1 cellular context compared by ENCODE assay signal in the genomic region with DNA sequence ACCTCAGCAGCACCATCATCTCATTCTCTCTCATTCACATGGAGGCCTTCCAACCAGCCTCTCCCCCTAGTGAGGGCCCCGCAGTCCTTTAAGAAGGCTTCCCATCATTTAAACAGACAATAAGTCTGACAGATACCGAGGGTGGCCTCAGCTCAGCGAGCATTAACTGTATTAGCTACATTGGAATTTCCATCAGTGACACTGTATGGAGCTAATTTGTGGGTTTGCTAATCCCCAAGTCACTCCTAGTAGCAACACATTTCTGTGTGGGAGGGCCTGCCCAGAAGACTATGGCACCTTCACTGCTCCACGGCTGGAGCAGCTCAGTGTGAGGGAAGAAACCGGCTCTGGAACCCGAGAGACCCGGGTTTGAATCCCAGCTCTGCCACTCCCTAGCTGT.
TF ChIP-seq lines count a peak whose summit lies in the region.

No MANE protein-coding gene starts in this region.

TF ChIP-seq in IMR-90, 13 proteins besides CTCF, POLR2A, EP300 and RAD21 (continued from another document):
- TF ChIP-seq, protein P1, sequence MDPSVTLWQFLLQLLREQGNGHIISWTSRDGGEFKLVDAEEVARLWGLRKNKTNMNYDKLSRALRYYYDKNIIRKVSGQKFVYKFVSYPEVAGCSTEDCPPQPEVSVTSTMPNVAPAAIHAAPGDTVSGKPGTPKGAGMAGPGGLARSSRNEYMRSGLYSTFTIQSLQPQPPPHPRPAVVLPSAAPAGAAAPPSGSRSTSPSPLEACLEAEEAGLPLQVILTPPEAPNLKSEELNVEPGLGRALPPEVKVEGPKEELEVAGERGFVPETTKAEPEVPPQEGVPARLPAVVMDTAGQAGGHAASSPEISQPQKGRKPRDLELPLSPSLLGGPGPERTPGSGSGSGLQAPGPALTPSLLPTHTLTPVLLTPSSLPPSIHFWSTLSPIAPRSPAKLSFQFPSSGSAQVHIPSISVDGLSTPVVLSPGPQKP (IDR thresholded peaks at IDR 0.05; ENCODE audit: borderline replicate concordance, low read depth, low read length): no peak
- TF ChIP-seq MAZ (IDR thresholded peaks at IDR 0.05; ENCODE audit: borderline replicate concordance, low read depth, low read length): no peak
- no peak for TF ChIP-seq CHD1 (IDR thresholded peaks at IDR 0.05; ENCODE audit: low read depth, low read length)
- TF ChIP-seq, protein P2, sequence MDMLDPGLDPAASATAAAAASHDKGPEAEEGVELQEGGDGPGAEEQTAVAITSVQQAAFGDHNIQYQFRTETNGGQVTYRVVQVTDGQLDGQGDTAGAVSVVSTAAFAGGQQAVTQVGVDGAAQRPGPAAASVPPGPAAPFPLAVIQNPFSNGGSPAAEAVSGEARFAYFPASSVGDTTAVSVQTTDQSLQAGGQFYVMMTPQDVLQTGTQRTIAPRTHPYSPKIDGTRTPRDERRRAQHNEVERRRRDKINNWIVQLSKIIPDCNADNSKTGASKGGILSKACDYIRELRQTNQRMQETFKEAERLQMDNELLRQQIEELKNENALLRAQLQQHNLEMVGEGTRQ (IDR thresholded peaks at IDR 0.05; ENCODE audit: low read depth, low read length): no peak
- no peak for TF ChIP-seq MAFK (IDR thresholded peaks at IDR 0.05; ENCODE audit: low read depth, low read length)
